In genomic region chr1:109910963-109911798, GRCh38 we compare ENCODE assay signal across 8 cellular contexts. TPM values are rescaled to one million over a fixed set of nuclear protein-coding genes. Genes with fewer than 3 reads are reported as not detected.
DNase-seq lines count a peak whose midpoint lies in the region; ATAC-seq lines count a peak whose summit lies in the region.

No MANE protein-coding gene starts in this region.

- H3K4me3 ChIP-seq in duodenal mucosa (ENCODE audit: low read depth in 1 of 2, low read length in 2 of 2), result peak overlapping the region; percentile 75 to 90

- H3K27me3 Mint-ChIP-seq in naive B cell, result peaks cover 66 to 89% (median 87%) of the 10 kb centered on the region in 3 donors

- H3K9me3 Mint-ChIP-seq in naive B cell, result no peaks in the 10 kb centered on the region

- ATAC-seq in naive B cell (ENCODE audit: low read depth in 2 of 2) (no peak), HG02571 (IDR thresholded peaks at IDR 0.05; ENCODE audit: unreplicated experiment) (no peak), HG03097 (IDR thresholded peaks at IDR 0.05; ENCODE audit: low FRiP score, unreplicated experiment) (no peak)

- peaks cover 17 to 67% of the 10 kb centered on the region in 2 donors for H3K4me1 ChIP-seq in duodenal mucosa (ENCODE audit: control insufficient read depth in 1 of 2, insufficient read depth in 2 of 2, low read length in 2 of 2)

- H3K27me3 ChIP-seq in duodenal mucosa (ENCODE audit: control insufficient read depth in 1 of 2, insufficient read depth in 2 of 2, low read length in 2 of 2), result no peaks in the 10 kb centered on the region

- H3K27ac ChIP-seq in duodenal mucosa (ENCODE audit: low read depth, low read length), result peak overlapping the region; percentile 54

- H3K27ac Mint-ChIP-seq in naive B cell, result peak overlapping the region in 5 of 6 donors; percentile 30 to 74 (median 53)

- peak overlapping the region; percentile 69 to 92 for H3K9ac ChIP-seq in duodenal mucosa (ENCODE audit: low read depth in 1 of 2, low read length in 2 of 2)

- peaks cover 10 to 17% of the 10 kb centered on the region in 2 donors for H3K36me3 ChIP-seq in duodenal mucosa (ENCODE audit: control insufficient read depth in 1 of 2, insufficient read depth in 2 of 2, low read length in 2 of 2)

- peaks cover 23 to 33% (median 30%) of the 10 kb centered on the region in 3 donors for H3K4me1 Mint-ChIP-seq in naive B cell

- H3K9me3 ChIP-seq in duodenal mucosa (ENCODE audit: control insufficient read depth in 1 of 2, low read length in 2 of 2), result no peaks in the 10 kb centered on the region

- DNase-seq in NCI-H748 (lab: John Stamatoyannopoulos, UW; ENCODE audit: unreplicated experiment) (peak; percentile 67), NCI-H748 treated with DMSO at 0.1 percent for 48 hours (lab: John Stamatoyannopoulos, UW) (no peak), T1000 (lab: John Stamatoyannopoulos, UW) (peak; percentile 35), naive B cell (no peak), mucosa of gallbladder (ENCODE audit: low spot score) (no peak)

- peaks cover 0 to 1% of the 10 kb centered on the region in 2 donors for H3K36me3 Mint-ChIP-seq in naive B cell

- H3K4me3 Mint-ChIP-seq in naive B cell, result peak overlapping the region; percentile 79 to 93 (median 86)

RNA-seq across cellular contexts. Expression of gene CSF1, which starts 0.5 kb away (rescaled TPM):
- polyA plus RNA-seq in naive B cell (ENCODE audit: low read depth in 6 of 6), result under 1 TPM in 3 of 6 donors, not detected in 3; 0.23 to 0.60 (median 0.43) TPM
- 184 TPM for total RNA-seq in mucosa of gallbladder

Comparison
In these comparisons a context has a peak if more than half of its experiments do, and no peak if none do; other contexts are left out.
1. DNase-seq: peak in NCI-H748 (single experiment) and T1000 (single experiment); none in NCI-H748 treated with DMSO at 0.1 percent for 48 hours (single experiment), naive B cell (single experiment) and mucosa of gallbladder (single experiment).